ENCODE assay signal across 8 cellular contexts in the genomic region with DNA sequence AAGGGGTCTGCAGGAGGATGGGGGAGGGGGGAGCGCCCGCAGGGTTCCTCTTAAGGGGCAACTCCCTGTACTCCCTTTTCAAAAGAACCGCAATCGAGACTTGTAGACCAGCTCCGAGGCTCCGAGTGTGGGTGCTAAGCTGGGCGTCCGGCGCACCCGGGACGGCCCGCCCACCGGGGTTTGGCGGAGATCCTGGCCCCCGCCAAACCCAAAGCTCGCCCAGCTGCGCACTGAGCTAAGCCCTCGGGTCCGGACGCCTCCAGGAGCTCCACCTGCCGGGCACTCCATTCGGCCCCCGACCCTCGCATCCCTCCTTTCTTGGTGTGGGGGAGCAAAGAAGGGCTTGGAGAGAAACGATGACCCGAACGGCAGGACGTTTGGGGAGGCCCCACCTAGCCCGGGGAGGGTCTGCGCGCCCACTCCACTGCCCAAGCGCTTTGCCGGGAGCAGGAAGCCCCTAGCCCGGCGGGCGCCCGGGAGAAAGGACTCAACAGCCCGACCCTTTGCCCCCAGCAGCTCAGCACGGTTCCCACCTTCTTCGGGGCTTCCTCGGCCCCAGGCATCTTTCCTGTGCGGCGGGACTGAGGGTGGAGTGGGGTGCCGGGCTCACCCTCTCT. TPM values are rescaled to one million over a fixed set of nuclear protein-coding genes. Genes with fewer than 3 reads are reported as not detected.
DNase-seq lines count a peak whose midpoint lies in the region; ATAC-seq, FAIRE-seq and TF ChIP-seq lines count a peak whose summit lies in the region.

No MANE protein-coding gene starts in this region.

- no TSS peak for BruUV-seq in Panc1 (replicated peaks; lab: Mats Ljungman, UMichigan)

- H3K4me1 ChIP-seq in BLaER1 treated with 17β-estradiol and CSF1 and Interleukin-3, amounts not matched to agents 10 nM and 100 nM, result peaks cover 26 to 35% (median 33%) of the 10 kb centered on the region in 10 experiments
- H3K4me1 ChIP-seq in Panc1 (ENCODE audit: control insufficient read depth, insufficient read depth, low read length) (peaks cover 62% of the 10 kb centered on the region), osteoblast (ENCODE audit: insufficient read depth, low read length) (no peaks in the 10 kb centered on the region)

- peak overlapping the region; percentile 46 to 67 (median 54) for H3K4me3 ChIP-seq in BLaER1 treated with 17β-estradiol and CSF1 and Interleukin-3, amounts not matched to agents 10 nM and 100 nM
- H3K4me3 ChIP-seq in Panc1 (ENCODE audit: low read depth in 2 of 2, low read length in 2 of 2), result peak overlapping the region; percentile 77 to 92
- peak overlapping the region; percentile 84 for H3K4me3 ChIP-seq in fibroblast of villous mesenchyme (ENCODE audit: low read depth, low read length)
- H3K4me3 ChIP-seq in osteoblast (ENCODE audit: insufficient read depth, low read length), result no peak overlapping the region

- no peak overlapping the region for H3K27ac ChIP-seq in BLaER1 treated with 17β-estradiol and CSF1 and Interleukin-3, amounts not matched to agents 10 nM and 100 nM
- H3K27ac ChIP-seq in Panc1 (ENCODE audit: low read length) (peak overlapping the region; percentile 95), osteoblast (ENCODE audit: low read depth, low read length) (no peak overlapping the region)

- intact Hi-C loops in Panc1 (cut with micrococcal nuclease; ENCODE audit: unreplicated experiment), result loop anchor here (5.0 kb wide), 1 partner anchor 96 kb away; no protein-coding TSS in a partner anchor

- POLR2A ChIA-PET in Panc1 (lab: Charles Lee), result interaction anchor here (0.9 kb wide), 1 partner anchor 97 kb away, joined by 3 read pairs; no protein-coding TSS in a partner anchor

- H3K4me2 ChIP-seq in BLaER1 treated with 17β-estradiol and CSF1 and Interleukin-3, amounts not matched to agents 10 nM and 100 nM, result peak overlapping the region; percentile 81 to 98 (median 92)
- peak overlapping the region; percentile 23 for H3K4me2 ChIP-seq in osteoblast (ENCODE audit: insufficient read depth, low read length)

- peak overlapping the region in 6 of 11 experiments; percentile 3 to 35 (median 16); a peak in 6 of 22 replicates for H3K9ac ChIP-seq in BLaER1 treated with 17β-estradiol and CSF1 and Interleukin-3, amounts not matched to agents 10 nM and 100 nM

- H2AFZ ChIP-seq in osteoblast (ENCODE audit: low read length), result no peak overlapping the region

- H3K79me2 ChIP-seq in osteoblast (ENCODE audit: insufficient read depth, low read length), result no peaks in the 10 kb centered on the region

- in situ Hi-C loops in Panc1 (cut with HindIII; ENCODE audit: low pct_unique_long_range_greater_than_20kb, low sequenced_read_pairs), result no loop called here

- no peaks in the 10 kb centered on the region for H3K36me3 ChIP-seq in BLaER1 treated with 17β-estradiol and CSF1 and Interleukin-3, amounts not matched to agents 10 nM and 100 nM
- H3K36me3 ChIP-seq in Panc1 (ENCODE audit: control insufficient read depth, insufficient read depth, low read length), result no peaks in the 10 kb centered on the region
- no peaks in the 10 kb centered on the region for H3K36me3 ChIP-seq in osteoblast (ENCODE audit: insufficient read depth, low read length)

- DNase-seq in Panc1 (ENCODE audit: low read depth, low spot score), result no peak
- peak; percentile 74 for DNase-seq in fibroblast of villous mesenchyme (ENCODE audit: low read depth)
- DNase-seq in osteoblast (ENCODE audit: insufficient read length, low spot score, missing footprints), result no peak
- no peak for DNase-seq in RCC 7860 (ENCODE audit: low spot score)

- CTCF ChIA-PET in Panc1 (lab: Charles Lee), result interaction anchor here (0.6 to 1.4 kb wide), 3 partner anchors 68 to 99 kb away, joined by 3 to 9 read pairs (median 4); no protein-coding TSS in a partner anchor

- TF ChIP-seq CTCF in Panc1 (IDR thresholded peaks at IDR 0.05) (peak; percentile 82), fibroblast of villous mesenchyme (IDR thresholded peaks at IDR 0.05; ENCODE audit: insufficient read depth, low read depth, low read length) (peak; percentile 48), osteoblast (IDR thresholded peaks at IDR 0.05; ENCODE audit: extremely low read depth, low read depth, low read length) (no peak)

- FAIRE-seq in RCC 7860 (lab: Jason Lieb, UNC), result no peak

- peaks cover 0 to 29% (median 10%) of the 10 kb centered on the region in 11 experiments; a peak in 11 of 22 replicates for H4K20me1 ChIP-seq in BLaER1 treated with 17β-estradiol and CSF1 and Interleukin-3, amounts not matched to agents 10 nM and 100 nM
- no peaks in the 10 kb centered on the region for H4K20me1 ChIP-seq in osteoblast (ENCODE audit: insufficient read depth, low read length)

- peak; percentile 66 for ATAC-seq in Panc1
- no peak for ATAC-seq in HG03520 (IDR thresholded peaks at IDR 0.05; ENCODE audit: unreplicated experiment)
- ATAC-seq in HG02852 (IDR thresholded peaks at IDR 0.05; ENCODE audit: unreplicated experiment), result no peak
- ATAC-seq in GM19395 (IDR thresholded peaks at IDR 0.05; ENCODE audit: unreplicated experiment), result no peak

- H3K27me3 ChIP-seq in BLaER1 treated with 17β-estradiol and CSF1 and Interleukin-3, amounts not matched to agents 10 nM and 100 nM, result peaks cover 59 to 79% (median 68%) of the 10 kb centered on the region in 11 experiments
- H3K27me3 ChIP-seq in Panc1 (ENCODE audit: control insufficient read depth, insufficient read depth, low read length) (no peaks in the 10 kb centered on the region), osteoblast (ENCODE audit: insufficient read depth, low read length) (peaks cover 42% of the 10 kb centered on the region)

- peaks cover 0 to 9% (median 0%) of the 10 kb centered on the region in 11 experiments; a peak in 1 of 22 replicates for H3K9me3 ChIP-seq in BLaER1 treated with 17β-estradiol and CSF1 and Interleukin-3, amounts not matched to agents 10 nM and 100 nM (replicated peaks in 1 of 11)
- no peaks in the 10 kb centered on the region for H3K9me3 ChIP-seq in Panc1 (ENCODE audit: control insufficient read depth, insufficient read depth, low read depth, low read length)
- no peaks in the 10 kb centered on the region for H3K9me3 ChIP-seq in osteoblast (ENCODE audit: low read depth, low read length)

RNA-seq across cellular contexts. Expression of a gene that starts 0.6 kb away (rescaled TPM):
- total RNA-seq in Panc1 (2021; ENCODE audit: unreplicated experiment) (170 TPM), fibroblast of villous mesenchyme (5.5 and 7.3 TPM in 2 replicates), osteoblast (0.36 TPM in 1 of 2 replicates, not detected in the other)
- polyA plus RNA-seq in Panc1 (2012; ENCODE audit: insufficient read length), result 113 TPM

Comparison
In these comparisons a context has a peak if more than half of its experiments do, and no peak if none do; other contexts are left out.
1. RNA of a gene that starts 0.6 kb away (total RNA-seq): 170 TPM in Panc1 (single experiment); 5.5 to 7.3 TPM in fibroblast of villous mesenchyme and 0.36 TPM in osteoblast; every median in the first group is over 10 times any median in the second.